ENCODE assay signal across 1 cellular context in the genomic region with DNA sequence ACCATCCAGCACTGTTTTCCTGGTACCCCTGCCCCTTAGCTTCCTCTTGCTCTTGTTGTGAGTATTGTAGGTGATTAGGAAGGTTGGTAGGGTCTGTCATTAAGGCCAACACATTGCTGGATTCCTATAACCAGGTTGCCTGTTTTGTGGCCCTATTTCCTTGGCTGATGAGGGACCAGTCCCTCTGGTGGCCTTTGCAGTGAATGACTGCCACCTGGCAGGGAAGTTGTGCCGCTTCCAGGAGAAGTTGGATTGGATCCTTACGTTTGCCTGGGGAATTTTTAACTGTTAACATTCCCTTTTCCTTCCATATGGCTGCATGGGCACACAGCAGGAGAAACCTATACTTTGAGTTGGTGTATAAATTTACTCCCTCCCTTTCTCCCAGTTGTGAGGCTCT.
TF ChIP-seq lines count a peak whose summit lies in the region.

No MANE protein-coding gene starts in this region.

TF ChIP-seq in H1, 55 proteins besides CTCF, POLR2A, EP300 and RAD21 (continued from another document):
- TF ChIP-seq POU5F1 (IDR thresholded peaks at IDR 0.05; ENCODE audit: low read depth, low read length), result no peak
- TF ChIP-seq CEBPB (IDR thresholded peaks at IDR 0.05; ENCODE audit: low read depth, low read length), result no peak
- TF ChIP-seq, protein P1, sequence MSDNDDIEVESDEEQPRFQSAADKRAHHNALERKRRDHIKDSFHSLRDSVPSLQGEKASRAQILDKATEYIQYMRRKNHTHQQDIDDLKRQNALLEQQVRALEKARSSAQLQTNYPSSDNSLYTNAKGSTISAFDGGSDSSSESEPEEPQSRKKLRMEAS (IDR thresholded peaks at IDR 0.05), result no peak
- TF ChIP-seq SIN3A (conservative IDR thresholded peaks at IDR 0.05 in 1 of 2, IDR thresholded peaks at IDR 0.05 in 1 of 2; ENCODE audit: low read depth in 1 of 2, low read length in 2 of 2), result no peak
- TF ChIP-seq NRF1 (IDR thresholded peaks at IDR 0.05; ENCODE audit: low read depth, low read length), result no peak
- no peak for TF ChIP-seq SP1 (IDR thresholded peaks at IDR 0.05; ENCODE audit: low read depth, low read length)
- TF ChIP-seq MAFK (IDR thresholded peaks at IDR 0.05; ENCODE audit: low read depth, low read length), result no peak
- no peak for TF ChIP-seq GTF2F1 (IDR thresholded peaks at IDR 0.05; ENCODE audit: borderline replicate concordance, low read depth, low read length)
- no peak for TF ChIP-seq GABPA (IDR thresholded peaks at IDR 0.05; ENCODE audit: borderline replicate concordance, insufficient read depth, low read length)
- TF ChIP-seq, protein P2, sequence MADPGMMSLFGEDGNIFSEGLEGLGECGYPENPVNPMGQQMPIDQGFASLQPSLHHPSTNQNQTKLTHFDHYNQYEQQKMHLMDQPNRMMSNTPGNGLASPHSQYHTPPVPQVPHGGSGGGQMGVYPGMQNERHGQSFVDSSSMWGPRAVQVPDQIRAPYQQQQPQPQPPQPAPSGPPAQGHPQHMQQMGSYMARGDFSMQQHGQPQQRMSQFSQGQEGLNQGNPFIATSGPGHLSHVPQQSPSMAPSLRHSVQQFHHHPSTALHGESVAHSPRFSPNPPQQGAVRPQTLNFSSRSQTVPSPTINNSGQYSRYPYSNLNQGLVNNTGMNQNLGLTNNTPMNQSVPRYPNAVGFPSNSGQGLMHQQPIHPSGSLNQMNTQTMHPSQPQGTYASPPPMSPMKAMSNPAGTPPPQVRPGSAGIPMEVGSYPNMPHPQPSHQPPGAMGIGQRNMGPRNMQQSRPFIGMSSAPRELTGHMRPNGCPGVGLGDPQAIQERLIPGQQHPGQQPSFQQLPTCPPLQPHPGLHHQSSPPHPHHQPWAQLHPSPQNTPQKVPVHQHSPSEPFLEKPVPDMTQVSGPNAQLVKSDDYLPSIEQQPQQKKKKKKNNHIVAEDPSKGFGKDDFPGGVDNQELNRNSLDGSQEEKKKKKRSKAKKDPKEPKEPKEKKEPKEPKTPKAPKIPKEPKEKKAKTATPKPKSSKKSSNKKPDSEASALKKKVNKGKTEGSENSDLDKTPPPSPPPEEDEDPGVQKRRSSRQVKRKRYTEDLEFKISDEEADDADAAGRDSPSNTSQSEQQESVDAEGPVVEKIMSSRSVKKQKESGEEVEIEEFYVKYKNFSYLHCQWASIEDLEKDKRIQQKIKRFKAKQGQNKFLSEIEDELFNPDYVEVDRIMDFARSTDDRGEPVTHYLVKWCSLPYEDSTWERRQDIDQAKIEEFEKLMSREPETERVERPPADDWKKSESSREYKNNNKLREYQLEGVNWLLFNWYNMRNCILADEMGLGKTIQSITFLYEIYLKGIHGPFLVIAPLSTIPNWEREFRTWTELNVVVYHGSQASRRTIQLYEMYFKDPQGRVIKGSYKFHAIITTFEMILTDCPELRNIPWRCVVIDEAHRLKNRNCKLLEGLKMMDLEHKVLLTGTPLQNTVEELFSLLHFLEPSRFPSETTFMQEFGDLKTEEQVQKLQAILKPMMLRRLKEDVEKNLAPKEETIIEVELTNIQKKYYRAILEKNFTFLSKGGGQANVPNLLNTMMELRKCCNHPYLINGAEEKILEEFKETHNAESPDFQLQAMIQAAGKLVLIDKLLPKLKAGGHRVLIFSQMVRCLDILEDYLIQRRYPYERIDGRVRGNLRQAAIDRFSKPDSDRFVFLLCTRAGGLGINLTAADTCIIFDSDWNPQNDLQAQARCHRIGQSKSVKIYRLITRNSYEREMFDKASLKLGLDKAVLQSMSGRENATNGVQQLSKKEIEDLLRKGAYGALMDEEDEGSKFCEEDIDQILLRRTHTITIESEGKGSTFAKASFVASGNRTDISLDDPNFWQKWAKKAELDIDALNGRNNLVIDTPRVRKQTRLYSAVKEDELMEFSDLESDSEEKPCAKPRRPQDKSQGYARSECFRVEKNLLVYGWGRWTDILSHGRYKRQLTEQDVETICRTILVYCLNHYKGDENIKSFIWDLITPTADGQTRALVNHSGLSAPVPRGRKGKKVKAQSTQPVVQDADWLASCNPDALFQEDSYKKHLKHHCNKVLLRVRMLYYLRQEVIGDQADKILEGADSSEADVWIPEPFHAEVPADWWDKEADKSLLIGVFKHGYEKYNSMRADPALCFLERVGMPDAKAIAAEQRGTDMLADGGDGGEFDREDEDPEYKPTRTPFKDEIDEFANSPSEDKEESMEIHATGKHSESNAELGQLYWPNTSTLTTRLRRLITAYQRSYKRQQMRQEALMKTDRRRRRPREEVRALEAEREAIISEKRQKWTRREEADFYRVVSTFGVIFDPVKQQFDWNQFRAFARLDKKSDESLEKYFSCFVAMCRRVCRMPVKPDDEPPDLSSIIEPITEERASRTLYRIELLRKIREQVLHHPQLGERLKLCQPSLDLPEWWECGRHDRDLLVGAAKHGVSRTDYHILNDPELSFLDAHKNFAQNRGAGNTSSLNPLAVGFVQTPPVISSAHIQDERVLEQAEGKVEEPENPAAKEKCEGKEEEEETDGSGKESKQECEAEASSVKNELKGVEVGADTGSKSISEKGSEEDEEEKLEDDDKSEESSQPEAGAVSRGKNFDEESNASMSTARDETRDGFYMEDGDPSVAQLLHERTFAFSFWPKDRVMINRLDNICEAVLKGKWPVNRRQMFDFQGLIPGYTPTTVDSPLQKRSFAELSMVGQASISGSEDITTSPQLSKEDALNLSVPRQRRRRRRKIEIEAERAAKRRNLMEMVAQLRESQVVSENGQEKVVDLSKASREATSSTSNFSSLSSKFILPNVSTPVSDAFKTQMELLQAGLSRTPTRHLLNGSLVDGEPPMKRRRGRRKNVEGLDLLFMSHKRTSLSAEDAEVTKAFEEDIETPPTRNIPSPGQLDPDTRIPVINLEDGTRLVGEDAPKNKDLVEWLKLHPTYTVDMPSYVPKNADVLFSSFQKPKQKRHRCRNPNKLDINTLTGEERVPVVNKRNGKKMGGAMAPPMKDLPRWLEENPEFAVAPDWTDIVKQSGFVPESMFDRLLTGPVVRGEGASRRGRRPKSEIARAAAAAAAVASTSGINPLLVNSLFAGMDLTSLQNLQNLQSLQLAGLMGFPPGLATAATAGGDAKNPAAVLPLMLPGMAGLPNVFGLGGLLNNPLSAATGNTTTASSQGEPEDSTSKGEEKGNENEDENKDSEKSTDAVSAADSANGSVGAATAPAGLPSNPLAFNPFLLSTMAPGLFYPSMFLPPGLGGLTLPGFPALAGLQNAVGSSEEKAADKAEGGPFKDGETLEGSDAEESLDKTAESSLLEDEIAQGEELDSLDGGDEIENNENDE (IDR thresholded peaks at IDR 0.05; ENCODE audit: insufficient replicate concordance, low read length), result no peak
- no peak for TF ChIP-seq RXRA (IDR thresholded peaks at IDR 0.05; ENCODE audit: insufficient read depth, low read depth, low read length)
- TF ChIP-seq BCL11A (IDR thresholded peaks at IDR 0.05; ENCODE audit: low read depth in 2 of 2, low read length in 2 of 2), result no peak
- TF ChIP-seq ZNF274 (IDR thresholded peaks at IDR 0.05; ENCODE audit: borderline replicate concordance, extremely low read depth, low read length), result no peak
- TF ChIP-seq NANOG (IDR thresholded peaks at IDR 0.05; ENCODE audit: insufficient read depth, low read depth, low read length, poor library complexity, severe bottlenecking), result no peak
TF ChIP-seq in H1: peak in this region for 0.
